Comparison of ENCODE assay signal across 20 cellular contexts in genomic region chr5:66553368-66553912, GRCh38. TPM values are rescaled to one million over a fixed set of nuclear protein-coding genes. Genes with fewer than 3 reads are reported as not detected.
DNase-seq lines count a peak whose midpoint lies in the region; TF ChIP-seq lines count a peak whose summit lies in the region.
"Had no signal": no experiment of that assay in that cellular context is flagged by ENCODE, and none has a peak within 500 bp of the region (broad histone marks: within the 10 kb centered on the region; RNA-seq: fewer than 3 reads in every experiment).

No MANE protein-coding gene starts in this region.

- H3K36me3 ChIP-seq in MM.1S (replicated peaks; ENCODE audit: insufficient read depth, low read length) (no peaks in the 10 kb centered on the region), neural progenitor cell (no peaks in the 10 kb centered on the region)
- H3K36me3 ChIP-seq: cardiac muscle cell, esophagus squamous epithelium, SJCRH30 had no signal

- DNase-seq in NCI-H2029 treated with DMSO at 0.1 percent for 48 hours (lab: John Stamatoyannopoulos, UW) (peak; percentile 49), NCI-H2029 (lab: John Stamatoyannopoulos, UW) (no peak), MM.1S (no peak), epithelial cell of esophagus (ENCODE audit: low read depth) (peak; percentile 10), renal cortical epithelial cell (ENCODE audit: low read depth) (peak; percentile 3), NCI-H774 (lab: John Stamatoyannopoulos, UW) (no peak), osteocyte (ENCODE audit: extremely low spot score, unreplicated experiment) (no peak), neural progenitor cell (ENCODE audit: low spot score) (no peak)
- DNase-seq: AML-193; amniotic stem cell; CD8-positive, alpha-beta memory T cell; effector memory CD8-positive, alpha-beta T cell; esophagus squamous epithelium; IMR-90; NCI-H1417; psoas muscle; SJCRH30; substantia nigra had no signal

- no peaks in the 10 kb centered on the region for H3K4me1 Mint-ChIP-seq in osteocyte (ENCODE audit: unreplicated experiment)
- H3K4me1 Mint-ChIP-seq in neural progenitor cell: no peaks in the 10 kb centered on the region

- H3K4me1 ChIP-seq in MM.1S (ENCODE audit: low read length) (peaks cover 22% of the 10 kb centered on the region), neural progenitor cell (no peaks in the 10 kb centered on the region)
- H3K4me1 ChIP-seq: psoas muscle, SJCRH30 had no signal

- no peaks in the 10 kb centered on the region for H3K36me3 Mint-ChIP-seq in osteocyte (ENCODE audit: unreplicated experiment)
- no peaks in the 10 kb centered on the region for H3K36me3 Mint-ChIP-seq in neural progenitor cell
- H3K36me3 Mint-ChIP-seq: CD8-positive, alpha-beta memory T cell had no signal

- peak overlapping the region; percentile 53; the same call in 1 of the 2 replicates for H3K4me2 ChIP-seq in MM.1S (ENCODE audit: low read depth, low read length)
- no peak overlapping the region for H3K4me2 ChIP-seq in neural progenitor cell

- H2AFZ ChIP-seq in MM.1S (ENCODE audit: low read length) (no peak overlapping the region), neural progenitor cell (replicated peaks) (no peak overlapping the region)

- no peaks in the 10 kb centered on the region for H3K27me3 Mint-ChIP-seq in osteocyte (ENCODE audit: unreplicated experiment)
- H3K27me3 Mint-ChIP-seq in neural progenitor cell (ENCODE audit: insufficient read depth, low read depth): peaks cover 5% of the 10 kb centered on the region

- H3F3A ChIP-seq in MM.1S (ENCODE audit: insufficient read depth, low read length) (peaks cover 10% of the 10 kb centered on the region; the same call in 1 of the 2 replicates), neural progenitor cell (ENCODE audit: low read depth) (no peaks in the 10 kb centered on the region)

- H3K4me3 ChIP-seq in MM.1S (ENCODE audit: low read length): no peak overlapping the region
- no peak overlapping the region for H3K4me3 ChIP-seq in epithelial cell of esophagus (ENCODE audit: low read length)
- no peak overlapping the region for H3K4me3 ChIP-seq in neural progenitor cell
- H3K4me3 ChIP-seq: cardiac muscle cell, coronary artery, esophagus squamous epithelium, psoas muscle, SJCRH30 had no signal

- H3K9me3 ChIP-seq in MM.1S (replicated peaks; ENCODE audit: insufficient read depth, low read length) (no peaks in the 10 kb centered on the region), neural progenitor cell (ENCODE audit: low read depth) (no peaks in the 10 kb centered on the region)
- H3K9me3 ChIP-seq: esophagus squamous epithelium, psoas muscle, SJCRH30 had no signal

- no peaks in the 10 kb centered on the region for H3K9me2 ChIP-seq in MM.1S (replicated peaks; ENCODE audit: insufficient read depth, low read length)

- H4K20me1 ChIP-seq in MM.1S (ENCODE audit: insufficient read depth, low read length) (no peaks in the 10 kb centered on the region), neural progenitor cell (ENCODE audit: low read depth) (no peaks in the 10 kb centered on the region)

- no peaks in the 10 kb centered on the region for H3K27me3 ChIP-seq in MM.1S (replicated peaks; ENCODE audit: insufficient read depth, low read length)
- H3K27me3 ChIP-seq in neural progenitor cell: no peaks in the 10 kb centered on the region
- H3K27me3 ChIP-seq: cardiac muscle cell, esophagus squamous epithelium, SJCRH30 had no signal

- H3K27ac ChIP-seq in MM.1S (ENCODE audit: low read length): peak overlapping the region; percentile 82; the same call in 1 of the 2 replicates
- H3K27ac ChIP-seq in neural progenitor cell: no peak overlapping the region
- H3K27ac ChIP-seq: cardiac muscle cell, coronary artery, esophagus squamous epithelium, psoas muscle, SJCRH30 had no signal

- H3K79me2 ChIP-seq in MM.1S (ENCODE audit: low read length) (no peaks in the 10 kb centered on the region), neural progenitor cell (ENCODE audit: low read depth) (no peaks in the 10 kb centered on the region)

- H3K4me3 Mint-ChIP-seq in osteocyte (ENCODE audit: unreplicated experiment) (no peak overlapping the region), neural progenitor cell (no peak overlapping the region)
- H3K4me3 Mint-ChIP-seq: CD8-positive, alpha-beta memory T cell; effector memory CD8-positive, alpha-beta T cell had no signal

- peak overlapping the region; percentile 14; the same call in 1 of the 2 replicates for H3K9ac ChIP-seq in MM.1S (ENCODE audit: low read length)
- H3K9ac ChIP-seq in neural progenitor cell: no peak overlapping the region

- no peak for TF ChIP-seq CTCF in MM.1S (IDR thresholded peaks at IDR 0.05; ENCODE audit: low read length)
- no peak for TF ChIP-seq CTCF in epithelial cell of esophagus (IDR thresholded peaks at IDR 0.05; ENCODE audit: insufficient read depth, low read depth, low read length, missing control alignments)
- TF ChIP-seq CTCF in osteocyte (IDR thresholded peaks at IDR 0.05): no peak
- TF ChIP-seq CTCF in neural progenitor cell (IDR thresholded peaks at IDR 0.05): no peak

- H3K27ac Mint-ChIP-seq in osteocyte (ENCODE audit: unreplicated experiment) (no peak overlapping the region), neural progenitor cell (no peak overlapping the region)
- H3K27ac Mint-ChIP-seq: CD8-positive, alpha-beta memory T cell; effector memory CD8-positive, alpha-beta T cell had no signal

- H3K9me3 Mint-ChIP-seq in osteocyte (ENCODE audit: unreplicated experiment) (peaks cover 3% of the 10 kb centered on the region), neural progenitor cell (peaks cover 8% of the 10 kb centered on the region)

RNA-seq across cellular contexts. Expression of gene MAST4, which starts 42.8 kb away (rescaled TPM):
- total RNA-seq in renal cortical epithelial cell (4.0 and 8.7 TPM in 2 replicates), osteocyte (10.5 and 12.9 TPM in 2 replicates), neural progenitor cell (ENCODE audit: low replicate concordance) (0.99 and 3.7 TPM in 2 replicates)

Comparison
In these comparisons a context has a peak if more than half of its experiments do, and no peak if none do; other contexts are left out.
1. DNase-seq: peak in NCI-H2029 treated with DMSO at 0.1 percent for 48 hours (single experiment), epithelial cell of esophagus (single experiment) and renal cortical epithelial cell (single experiment); none in NCI-H2029 (single experiment), MM.1S (single experiment), NCI-H774 (single experiment), osteocyte (single experiment) and neural progenitor cell (single experiment).